In genomic region chr18:33616556-33616955, GRCh38 we compare ENCODE assay signal across 25 cellular contexts. TPM values are rescaled to one million over a fixed set of nuclear protein-coding genes. Genes with fewer than 3 reads are reported as not detected.
A peak's percentile ranks its signal among the peaks of the same experiment; 100 is the strongest.
DNase-seq lines count a peak whose midpoint lies in the region; ATAC-seq, FAIRE-seq and TF ChIP-seq lines count a peak whose summit lies in the region.
"Had no signal": no experiment of that assay in that cellular context is flagged by ENCODE, and none has a peak within 500 bp of the region (broad histone marks: within the 10 kb centered on the region; RNA-seq: fewer than 3 reads in every experiment).

No MANE protein-coding gene starts in this region.

- CTCF ChIA-PET in HEK293 (lab: Yijun Ruan, JAX), result interaction anchor here (1.4 kb wide), 1 partner anchor 11 kb away, joined by 3 read pairs; no protein-coding TSS in a partner anchor
- CTCF ChIA-PET in activated CD4-positive, alpha-beta memory T cell treated with anti-CD3 and anti-CD28 coated beads, Interleukin-2, amount 10 ng/mL, durations not matched to agents 7 days and 5 days (lab: Charles Lee), result no interaction called here

- no peaks in the 10 kb centered on the region for H3K9me3 Mint-ChIP-seq in astrocyte (ENCODE audit: unreplicated experiment)
- peaks cover 7% of the 10 kb centered on the region for H3K9me3 Mint-ChIP-seq in activated CD4-positive, alpha-beta memory T cell treated with anti-CD3 and anti-CD28 coated beads, Interleukin-2, amount 10 ng/mL, durations not matched to agents 7 days and 5 days

- DNase-seq in NCI-H82 (lab: John Stamatoyannopoulos, UW) (peak; percentile 41), NCI-H82 treated with DMSO at 0.1 percent for 48 hours (lab: John Stamatoyannopoulos, UW; ENCODE audit: unreplicated experiment) (no peak), astrocyte (ENCODE audit: low read depth) (peak; percentile 28), amygdala (lab: John Stamatoyannopoulos, UW) (no peak)
- DNase-seq in activated CD4-positive, alpha-beta memory T cell treated with anti-CD3 and anti-CD28 coated beads, Interleukin-2, amount 10 ng/mL, durations not matched to agents 7 days and 5 days, result no peak
- DNase-seq: Caco-2; CD4-positive, CD25-positive, alpha-beta regulatory T cell; CD8-positive, alpha-beta T cell; DMS 273 treated with DMSO at 0.1 percent for 48 hours; DMS79; EL; GF-D8; GOT3 had no signal

- H2AFZ ChIP-seq in astrocyte (ENCODE audit: low read depth, low read length), result no peak overlapping the region

- H3K27me3 ChIP-seq in astrocyte (ENCODE audit: insufficient read depth, low read length), result no peaks in the 10 kb centered on the region
- H3K27me3 ChIP-seq: BLaER1 had no signal

- peaks cover 5% of the 10 kb centered on the region for H3K36me3 Mint-ChIP-seq in astrocyte (ENCODE audit: low read depth, unreplicated experiment)
- no peaks in the 10 kb centered on the region for H3K36me3 Mint-ChIP-seq in activated CD4-positive, alpha-beta memory T cell treated with anti-CD3 and anti-CD28 coated beads, Interleukin-2, amount 10 ng/mL, durations not matched to agents 7 days and 5 days (ENCODE audit: low read depth)
- H3K36me3 Mint-ChIP-seq: CD4-positive, CD25-positive, alpha-beta regulatory T cell; CD8-positive, alpha-beta T cell had no signal

- H3K4me1 ChIP-seq in HEK293 (ENCODE audit: control insufficient read depth, insufficient read depth, low read length) (peaks cover 12% of the 10 kb centered on the region; the same call in 1 of the 2 replicates), astrocyte (ENCODE audit: insufficient read depth, low read length) (no peaks in the 10 kb centered on the region)
- H3K4me1 ChIP-seq: BLaER1, Caco-2, HAP-1 had no signal

- no peaks in the 10 kb centered on the region for H3K27me3 Mint-ChIP-seq in astrocyte (ENCODE audit: low read depth, unreplicated experiment)
- no peaks in the 10 kb centered on the region for H3K27me3 Mint-ChIP-seq in activated CD4-positive, alpha-beta memory T cell treated with anti-CD3 and anti-CD28 coated beads, Interleukin-2, amount 10 ng/mL, durations not matched to agents 7 days and 5 days
- H3K27me3 Mint-ChIP-seq: B cell; CD4-positive, CD25-positive, alpha-beta regulatory T cell had no signal

- H3K79me2 ChIP-seq in astrocyte (ENCODE audit: insufficient read depth, low read length), result no peaks in the 10 kb centered on the region

- ATAC-seq in GM18867 (IDR thresholded peaks at IDR 0.05; ENCODE audit: unreplicated experiment), result no peak
- ATAC-seq: CD8-positive, alpha-beta T cell had no signal

- no peak for FAIRE-seq in astrocyte (lab: Jason Lieb, UNC)
- FAIRE-seq: A204.1, GM12891, GM18507, H54 had no signal

- H3K27ac Mint-ChIP-seq in astrocyte (ENCODE audit: unreplicated experiment), result no peak overlapping the region
- no peak overlapping the region for H3K27ac Mint-ChIP-seq in activated CD4-positive, alpha-beta memory T cell treated with anti-CD3 and anti-CD28 coated beads, Interleukin-2, amount 10 ng/mL, durations not matched to agents 7 days and 5 days
- H3K27ac Mint-ChIP-seq: B cell; CD4-positive, CD25-positive, alpha-beta regulatory T cell; CD8-positive, alpha-beta T cell had no signal

- H3K36me3 ChIP-seq in HEK293 (ENCODE audit: control insufficient read depth in 2 of 2, insufficient read depth in 1 of 2, low read length in 2 of 2) (no peaks in the 10 kb centered on the region), astrocyte (ENCODE audit: insufficient read depth, low read length) (no peaks in the 10 kb centered on the region)
- H3K36me3 ChIP-seq: BLaER1, HAP-1 had no signal

- H3K27ac ChIP-seq in HEK293 (ENCODE audit: extremely low read depth, low read depth, low read length), result no peak overlapping the region
- H3K27ac ChIP-seq in astrocyte (ENCODE audit: low read depth, low read length), result no peak overlapping the region
- H3K27ac ChIP-seq: 22Rv1, BLaER1, C4-2B had no signal

- no peaks in the 10 kb centered on the region for H3K9me3 ChIP-seq in HEK293 (ENCODE audit: control insufficient read depth, insufficient read depth, low read depth, low read length)
- H3K9me3 ChIP-seq in astrocyte (ENCODE audit: insufficient read depth, low read depth, low read length), result no peaks in the 10 kb centered on the region
- H3K9me3 ChIP-seq: BLaER1, Caco-2, HAP-1 had no signal

- H4K20me1 ChIP-seq in astrocyte (ENCODE audit: insufficient read depth, low read length), result no peaks in the 10 kb centered on the region
- H4K20me1 ChIP-seq: BLaER1 had no signal

- POLR2A ChIA-PET in HEK293 (lab: Yijun Ruan, JAX), result no interaction called here
- POLR2A ChIA-PET in activated CD4-positive, alpha-beta memory T cell treated with anti-CD3 and anti-CD28 coated beads, Interleukin-2, amount 10 ng/mL, durations not matched to agents 7 days and 5 days (lab: Charles Lee), result no interaction called here

- H3K9ac ChIP-seq in astrocyte (ENCODE audit: low read length), result no peak overlapping the region
- H3K9ac ChIP-seq: BLaER1 had no signal

- H3K4me1 Mint-ChIP-seq in astrocyte (ENCODE audit: low read depth, unreplicated experiment), result peaks cover 3% of the 10 kb centered on the region
- no peaks in the 10 kb centered on the region for H3K4me1 Mint-ChIP-seq in activated CD4-positive, alpha-beta memory T cell treated with anti-CD3 and anti-CD28 coated beads, Interleukin-2, amount 10 ng/mL, durations not matched to agents 7 days and 5 days
- H3K4me1 Mint-ChIP-seq: B cell; CD4-positive, CD25-positive, alpha-beta regulatory T cell had no signal

- no peak overlapping the region for H3K4me2 ChIP-seq in astrocyte (ENCODE audit: low read length)
- H3K4me2 ChIP-seq: BLaER1 had no signal

- TF ChIP-seq CTCF in HEK293 (tag by site-specific recombination; IDR thresholded peaks at IDR 0.05) (no peak), astrocyte (IDR thresholded peaks at IDR 0.05; ENCODE audit: insufficient read depth, low read depth, low read length) (no peak)

- H3K4me3 ChIP-seq in HEK293 (ENCODE audit: low read depth, low read length) (no peak overlapping the region), astrocyte (ENCODE audit: insufficient read depth, low read depth, low read length) (no peak overlapping the region)
- H3K4me3 ChIP-seq: BLaER1, HAP-1 had no signal

- H3K4me3 Mint-ChIP-seq in astrocyte (ENCODE audit: unreplicated experiment), result no peak overlapping the region
- no peak overlapping the region for H3K4me3 Mint-ChIP-seq in activated CD4-positive, alpha-beta memory T cell treated with anti-CD3 and anti-CD28 coated beads, Interleukin-2, amount 10 ng/mL, durations not matched to agents 7 days and 5 days
- H3K4me3 Mint-ChIP-seq: B cell; CD4-positive, CD25-positive, alpha-beta regulatory T cell; CD8-positive, alpha-beta T cell had no signal

TF ChIP-seq in HEK293, 187 proteins besides CTCF, POLR2A, EP300 and RAD21:
- TF ChIP-seq SETDB1 (IDR thresholded peaks at IDR 0.05; ENCODE audit: insufficient read length, low read length) (peak; percentile 47), EGR2 (tag by site-specific recombination; IDR thresholded peaks at IDR 0.05; ENCODE audit: low read depth) (no peak), ZIC2 (tag by site-specific recombination; IDR thresholded peaks at IDR 0.05) (no peak), ZBTB26 (tag by site-specific recombination; optimal IDR thresholded peaks at IDR 0.05) (no peak), SALL2 (tag by site-specific recombination; IDR thresholded peaks at IDR 0.05; ENCODE audit: borderline replicate concordance) (no peak), ZNF530 (tag by site-specific recombination; IDR thresholded peaks at IDR 0.05; ENCODE audit: low read depth) (no peak), ZNF561 (tag by site-specific recombination; IDR thresholded peaks at IDR 0.05; ENCODE audit: borderline replicate concordance) (no peak)
- TF ChIP-seq, protein P1, sequence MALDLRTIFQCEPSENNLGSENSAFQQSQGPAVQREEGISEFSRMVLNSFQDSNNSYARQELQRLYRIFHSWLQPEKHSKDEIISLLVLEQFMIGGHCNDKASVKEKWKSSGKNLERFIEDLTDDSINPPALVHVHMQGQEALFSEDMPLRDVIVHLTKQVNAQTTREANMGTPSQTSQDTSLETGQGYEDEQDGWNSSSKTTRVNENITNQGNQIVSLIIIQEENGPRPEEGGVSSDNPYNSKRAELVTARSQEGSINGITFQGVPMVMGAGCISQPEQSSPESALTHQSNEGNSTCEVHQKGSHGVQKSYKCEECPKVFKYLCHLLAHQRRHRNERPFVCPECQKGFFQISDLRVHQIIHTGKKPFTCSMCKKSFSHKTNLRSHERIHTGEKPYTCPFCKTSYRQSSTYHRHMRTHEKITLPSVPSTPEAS (tag by site-specific recombination; IDR thresholded peaks at IDR 0.05), result no peak
TF ChIP-seq in HEK293: peak in this region for 1.

RNA-seq across cellular contexts. Expression of gene ASXL3, which starts 38.5 kb away (rescaled TPM):
- total RNA-seq in astrocyte, result 6.4 and 8.2 TPM in 2 replicates
- total RNA-seq in activated CD4-positive, alpha-beta memory T cell treated with anti-CD3 and anti-CD28 coated beads, Interleukin-2, amount 10 ng/mL, durations not matched to agents 7 days and 5 days, result not detected
- total RNA-seq: CD4-positive, CD25-positive, alpha-beta regulatory T cell; CD8-positive, alpha-beta T cell; G401 had no signal

Comparison
In these comparisons a context has a peak if more than half of its experiments do, and no peak if none do; other contexts are left out.
1. DNase-seq: peak in NCI-H82 (single experiment) and astrocyte (single experiment); none in NCI-H82 treated with DMSO at 0.1 percent for 48 hours (single experiment), activated CD4-positive, alpha-beta memory T cell treated with anti-CD3 and anti-CD28 coated beads, Interleukin-2, amount 10 ng/mL, durations not matched to agents 7 days and 5 days (single experiment) and amygdala (0 of 56).